16 cellular contexts compared by ENCODE assay signal in genomic region chr12:241266-241665, GRCh38. TPM values are rescaled to one million over a fixed set of nuclear protein-coding genes. Genes with fewer than 3 reads are reported as not detected.
DNase-seq lines count a peak whose midpoint lies in the region; TF ChIP-seq lines count a peak whose summit lies in the region.
"Had no signal": no experiment of that assay in that cellular context is flagged by ENCODE, and none has a peak within 500 bp of the region (broad histone marks: within the 10 kb centered on the region; RNA-seq: fewer than 3 reads in every experiment).

No MANE protein-coding gene starts in this region.

- H3T11ph ChIP-seq in H9 (ENCODE audit: low read length), result no peak overlapping the region

- no peak overlapping the region for H3K4me3 ChIP-seq in WERI-Rb-1 (ENCODE audit: low read depth, low read length)
- H3K4me3 ChIP-seq: HAP-1 had no signal

- H3K18ac ChIP-seq in H9 (ENCODE audit: insufficient read length, low read depth, low read length), result no peak overlapping the region

- peaks cover 0 to 4% (median 3%) of the 10 kb centered on the region in 3 experiments; a peak in 5 of 7 replicates for H3K36me3 Mint-ChIP-seq in H9 (ENCODE audit: insufficient read depth in 1 of 3, low read depth in 3 of 3)

- H3K4me1 ChIP-seq in H9 (ENCODE audit: insufficient read depth, low read length), result no peaks in the 10 kb centered on the region
- H3K4me1 ChIP-seq: BE2C, HAP-1 had no signal

- H2BK120ac ChIP-seq in H9 (ENCODE audit: low read depth, low read length, poor library complexity, severe bottlenecking), result no peak overlapping the region

- no peak overlapping the region for H2BK20ac ChIP-seq in H9 (ENCODE audit: low read depth, low read length, poor library complexity, severe bottlenecking)

- no peaks in the 10 kb centered on the region for H3K23me2 ChIP-seq in H9 (ENCODE audit: insufficient read length, low read depth, low read length, poor library complexity, severe bottlenecking)

- no peaks in the 10 kb centered on the region for H3K4me1 Mint-ChIP-seq in H9
- H3K4me1 Mint-ChIP-seq: CD4-positive, CD25-positive, alpha-beta regulatory T cell; CD8-positive, alpha-beta memory T cell had no signal

- no peaks in the 10 kb centered on the region for H4K20me1 ChIP-seq in H9 (ENCODE audit: control insufficient read depth, insufficient read depth, insufficient read length)

- H4K8ac ChIP-seq in H9 (replicated peaks; ENCODE audit: insufficient read length, low read depth, low read length), result no peak overlapping the region

- no peak overlapping the region for H2BK5ac ChIP-seq in H9 (ENCODE audit: insufficient read length, low read length)

- no peak overlapping the region for H2AK5ac ChIP-seq in H9 (ENCODE audit: insufficient read length, low read length)

- H3K9ac ChIP-seq in H9 (ENCODE audit: extremely low read depth, insufficient read length, low read length), result no peak overlapping the region

- no peaks in the 10 kb centered on the region for H3K79me1 ChIP-seq in H9 (ENCODE audit: insufficient read depth, low read depth, low read length, poor library complexity, severe bottlenecking)

- intact Hi-C loops in posterior vena cava (cut with DNase I), result no loop called here

- no peak overlapping the region for H3K4me2 ChIP-seq in H9 (ENCODE audit: insufficient read depth, insufficient read length, low read length)

- no peak overlapping the region for H3K23ac ChIP-seq in H9 (ENCODE audit: insufficient read length, low read depth, low read length)

- TF ChIP-seq CTCF in H9 (conservative IDR thresholded peaks at IDR 0.05) (no peak), WERI-Rb-1 (IDR thresholded peaks at IDR 0.05; ENCODE audit: low read depth, low read length) (no peak)

- H2BK12ac ChIP-seq in H9 (ENCODE audit: insufficient read length, low read depth, low read length), result no peak overlapping the region

- H3K4ac ChIP-seq in H9 (ENCODE audit: low read depth, low read length), result no peak overlapping the region

- H3K36me3 ChIP-seq in WERI-Rb-1, result no peaks in the 10 kb centered on the region
- H3K36me3 ChIP-seq: BE2C, HAP-1 had no signal

- H3K9me3 ChIP-seq in H9 (ENCODE audit: control insufficient read depth, low read depth, low read length), result peaks cover 7% of the 10 kb centered on the region
- H3K9me3 ChIP-seq in WERI-Rb-1 (ENCODE audit: severe bottlenecking), result peaks cover 8% of the 10 kb centered on the region
- H3K9me3 ChIP-seq: BE2C had no signal

- H4K91ac ChIP-seq in H9 (ENCODE audit: insufficient read length, low read depth, low read length), result no peak overlapping the region

- H3K27ac ChIP-seq in H9 (ENCODE audit: insufficient read length, low read depth, low read length) (no peak overlapping the region), WERI-Rb-1 (no peak overlapping the region)
- H3K27ac ChIP-seq: HL-60 had no signal

- no peak overlapping the region for H3K56ac ChIP-seq in H9 (ENCODE audit: insufficient read length, low read depth, low read length)

- no peak overlapping the region for H3K14ac ChIP-seq in H9 (ENCODE audit: insufficient read depth, low read length)

- H2BK15ac ChIP-seq in H9 (ENCODE audit: low read depth, low read length), result no peak overlapping the region

- H3K27me3 Mint-ChIP-seq in H9 (ENCODE audit: low read depth), result peaks cover 15% of the 10 kb centered on the region
- H3K27me3 Mint-ChIP-seq: CD4-positive, CD25-positive, alpha-beta regulatory T cell had no signal

- no peak overlapping the region for H3K27ac Mint-ChIP-seq in H9
- H3K27ac Mint-ChIP-seq: CD4-positive, CD25-positive, alpha-beta regulatory T cell; CD8-positive, alpha-beta memory T cell had no signal

- no CpG with 5 or more reads among the region's 9 CpGs for WGBS in H9 (ENCODE audit: extremely low coverage, insufficient read length, low lambda C conversion rate)

- H3K9me3 Mint-ChIP-seq in H9, result peaks cover 12% of the 10 kb centered on the region in 2 experiments

- no peak overlapping the region for H4K5ac ChIP-seq in H9 (ENCODE audit: insufficient read length, low read depth, low read length)

- no peak overlapping the region for H2AFZ ChIP-seq in H9 (ENCODE audit: low read length)

- H3K79me2 ChIP-seq in H9 (ENCODE audit: insufficient read depth, low read length), result no peaks in the 10 kb centered on the region

- H3K27me3 ChIP-seq in H9 (ENCODE audit: insufficient read depth, low read length) (no peaks in the 10 kb centered on the region), WERI-Rb-1 (ENCODE audit: insufficient read depth, low read depth, severe bottlenecking) (no peaks in the 10 kb centered on the region)
- H3K27me3 ChIP-seq: BE2C had no signal

- no peak overlapping the region for H3K4me3 Mint-ChIP-seq in H9
- H3K4me3 Mint-ChIP-seq: CD4-positive, CD25-positive, alpha-beta regulatory T cell; CD8-positive, alpha-beta memory T cell had no signal

- DNase-seq in H9 (peak; percentile 12), ecto neural progenitor cell (ENCODE audit: low spot score) (peak; percentile 26), posterior vena cava (ENCODE audit: low spot score) (peak; percentile 16), NCI-H128 (lab: John Stamatoyannopoulos, UW; ENCODE audit: unreplicated experiment) (no peak), WERI-Rb-1 (no peak), NCI-H69 (lab: John Stamatoyannopoulos, UW) (no peak)
- DNase-seq: ACHN; BE2C; C1 segment of cervical spinal cord; CD4-positive, CD25-positive, alpha-beta regulatory T cell; CD8-positive, alpha-beta memory T cell; COR-L47 had no signal

RNA-seq across cellular contexts. Expression of gene SLC6A13, which starts 21.4 kb away (rescaled TPM):
- total RNA-seq in H9 (2021), result not detected in 2 replicates
- not detected for total RNA-seq in posterior vena cava
- total RNA-seq: H1, HT1080 had no signal

RNA-seq across cellular contexts. Expression of gene SLC6A12, which starts 27.3 kb away (rescaled TPM):
- total RNA-seq in H9 (2021) (0.17 and 0.20 TPM in 2 replicates), posterior vena cava (1 to 10 TPM in 1 of 2 donors, under 1 TPM in 1; 1.00 to 1.0 TPM)
- total RNA-seq: CD4-positive, CD25-positive, alpha-beta regulatory T cell; HT1080 had no signal

Comparison
In these comparisons a context has a peak if more than half of its experiments do, and no peak if none do; other contexts are left out.
1. DNase-seq: peak in H9 (single experiment), ecto neural progenitor cell (single experiment) and posterior vena cava (single experiment); none in NCI-H128 (single experiment), WERI-Rb-1 (single experiment) and NCI-H69 (single experiment).